Comparison of ENCODE assay signal across 19 cellular contexts in the genomic region with DNA sequence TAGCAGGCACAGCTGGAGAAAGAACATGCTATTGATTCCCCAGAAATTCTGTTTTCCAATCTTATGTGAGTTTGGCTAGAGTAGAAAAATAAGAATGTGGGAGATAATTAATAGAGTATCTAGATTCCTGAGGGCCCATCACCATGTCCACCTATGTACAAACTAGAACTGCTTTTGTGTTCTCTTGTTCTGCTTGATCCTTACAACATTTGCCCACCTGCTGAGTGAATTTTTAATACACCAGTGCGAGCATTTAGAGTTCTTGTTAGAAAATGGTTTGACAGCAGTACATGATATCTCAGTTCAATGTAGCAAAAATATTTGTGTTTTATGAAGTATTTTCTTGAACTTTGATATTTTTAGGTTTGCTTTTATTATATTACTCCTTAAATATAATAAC.
"Had no signal": no experiment of that assay in that cellular context is flagged by ENCODE, and none has a peak within 500 bp of the region (broad histone marks: within the 10 kb centered on the region; RNA-seq: fewer than 3 reads in every experiment).

No MANE protein-coding gene starts in this region.

- H3K4me3 ChIP-seq: heart left ventricle, pancreas, psoas muscle, right atrium auricular region, spleen, thoracic aorta, upper lobe of right lung had no signal

- DNase-seq: activated CD4-positive, alpha-beta memory T cell treated with anti-CD3 and anti-CD28 coated beads, Interleukin-2, amount 10 ng/mL, durations not matched to agents 7 days and 5 days; activated CD4-positive, alpha-beta T cell treated with anti-CD3 and anti-CD28 coated beads for 48 hours; activated effector memory CD4-positive, alpha-beta T cell treated with anti-CD3 and anti-CD28 coated beads, Interleukin-2, amount 50 U/mL, for 16 hours; activated naive CD4-positive, alpha-beta T cell treated with anti-CD3 and anti-CD28 coated beads, Interleukin-2, amount 10 ng/mL, durations not matched to agents 7 days and 5 days; heart left ventricle; islet precursor cell; left cardiac atrium; midbrain; pancreas; psoas muscle; spleen; stimulated activated CD4-positive, alpha-beta T cell treated with anti-CD3 and anti-CD28 coated beads, Interleukin-4, amount 100 ng/mL, for 24 hours; stimulated activated naive CD4-positive, alpha-beta T cell treated with Interleukin-2 at 50 U/mL for 16 hours; upper lobe of right lung had no signal

- H3K9me3 ChIP-seq: heart left ventricle, pancreas, psoas muscle, right atrium auricular region, spleen, thoracic aorta, upper lobe of right lung had no signal

- H3K27me3 ChIP-seq: pancreas, right atrium auricular region, spleen had no signal

- H3K36me3 ChIP-seq: heart left ventricle, pancreas, right atrium auricular region, spleen, thoracic aorta, upper lobe of right lung had no signal

- H3K4me1 ChIP-seq: heart left ventricle, pancreas, psoas muscle, upper lobe of right lung had no signal

- H3K27ac ChIP-seq: epithelial cell of prostate, heart left ventricle, pancreas, psoas muscle, right atrium auricular region, thoracic aorta, upper lobe of right lung had no signal

- ATAC-seq: heart left ventricle; left cardiac atrium; natural killer cell treated with Interleukin-12 subunit alpha and Interleukin-12 subunit beta and Interleukin-15 and Interleukin-18, amount 100 ng/mL, for 72 hours; pancreas; psoas muscle; upper lobe of right lung; WTC11 had no signal
